17 cellular contexts compared by ENCODE assay signal in genomic region chr21:42189860-42190491, GRCh38. TPM values are rescaled to one million over a fixed set of nuclear protein-coding genes. Genes with fewer than 3 reads are reported as not detected.
DNase-seq lines count a peak whose midpoint lies in the region; ATAC-seq and TF ChIP-seq lines count a peak whose summit lies in the region.
"Had no signal": no experiment of that assay in that cellular context is flagged by ENCODE, and none has a peak within 500 bp of the region (broad histone marks: within the 10 kb centered on the region; RNA-seq: fewer than 3 reads in every experiment).

No MANE protein-coding gene starts in this region.

- peak; percentile 33 for DNase-seq in stimulated activated CD4-positive, alpha-beta T cell treated with anti-CD3 and anti-CD28 coated beads, Interleukin-15, amount 100 ng/mL, for 24 hours
- DNase-seq in stimulated activated CD4-positive, alpha-beta T cell treated with anti-CD3 and anti-CD28 coated beads, Interleukin-12 subunit alpha, Interleukin-12 subunit beta, amount 100 ng/mL, for 4 hours: no peak
- peak; percentile 72 for DNase-seq in activated CD8-positive, alpha-beta T cell treated with anti-CD3 and anti-CD28 coated beads for 36 hours
- DNase-seq in esophagus muscularis mucosa (ENCODE audit: extremely low spot score) (peak; percentile 78), tibial nerve (ENCODE audit: low spot score in 2 of 2) (no peak), MG63 (no peak)
- DNase-seq: activated CD4-positive, CD25-positive, alpha-beta regulatory T cell; HFFc6; NCI-H1694; NCI-H526 treated with DMSO at 0.1 percent for 48 hours; SW 1271 had no signal

- peak; percentile 57 for ATAC-seq in activated CD8-positive, alpha-beta T cell treated with anti-CD3 and anti-CD28 coated beads for 36 hours
- no peak for ATAC-seq in GM21825 (IDR thresholded peaks at IDR 0.05; ENCODE audit: unreplicated experiment)
- ATAC-seq in GM21381 (IDR thresholded peaks at IDR 0.05; ENCODE audit: unreplicated experiment): no peak

- H3K4me1 ChIP-seq in esophagus muscularis mucosa (peaks cover 5 to 15% (median 11%) of the 10 kb centered on the region in 4 donors), tibial nerve (peaks cover 0 to 27% (median 10%) of the 10 kb centered on the region in 4 donors)

- H3K4me1 Mint-ChIP-seq in activated CD8-positive, alpha-beta T cell treated with anti-CD3 and anti-CD28 coated beads for 36 hours (ENCODE audit: low read depth): peaks cover 80% of the 10 kb centered on the region

- TF ChIP-seq EP300 in esophagus muscularis mucosa (IDR thresholded peaks at IDR 0.05) (no peak), tibial nerve (IDR thresholded peaks at IDR 0.05) (no peak)

- CTCF ChIA-PET in activated CD8-positive, alpha-beta T cell treated with anti-CD3 and anti-CD28 coated beads for 36 hours (lab: Charles Lee): interaction anchor here (1.8 to 2.6 kb wide), 4 partner anchors 30 to 70 kb away, joined by 5 to 15 read pairs (median 10); no protein-coding TSS in a partner anchor

- 70% methylated on average over 8 of the region's 11 CpGs for WGBS in esophagus muscularis mucosa
- WGBS in tibial nerve, 2 donors: 78 to 86% methylated on average over 10 to 11 of the region's 11 CpGs

- TF ChIP-seq CTCF in activated CD8-positive, alpha-beta T cell treated with anti-CD3 and anti-CD28 coated beads for 36 hours (IDR thresholded peaks at IDR 0.05): no peak
- TF ChIP-seq CTCF in esophagus muscularis mucosa (IDR thresholded peaks at IDR 0.05) (no peak), tibial nerve (IDR thresholded peaks at IDR 0.05) (no peak)

- no peak for TF ChIP-seq POLR2A in esophagus muscularis mucosa (IDR thresholded peaks at IDR 0.05; ENCODE audit: low read depth)
- no peak for TF ChIP-seq POLR2A in tibial nerve (IDR thresholded peaks at IDR 0.05)

- no peak overlapping the region for H3K4me3 Mint-ChIP-seq in activated CD8-positive, alpha-beta T cell treated with anti-CD3 and anti-CD28 coated beads for 36 hours
- H3K4me3 Mint-ChIP-seq: HFFc6, mesothelial cell of epicardium had no signal

- POLR2A ChIA-PET in activated CD8-positive, alpha-beta T cell treated with anti-CD3 and anti-CD28 coated beads for 36 hours (lab: Charles Lee): interaction anchor here (0.9 to 3.4 kb wide), 3 partner anchors 9 to 48 kb away, joined by 3 to 25 read pairs (median 22); no protein-coding TSS in a partner anchor

- H3K27me3 ChIP-seq in esophagus muscularis mucosa (peaks cover 0 to 11% (median 0%) of the 10 kb centered on the region in 4 donors), tibial nerve (no peaks in the 10 kb centered on the region), MG63 (no peaks in the 10 kb centered on the region)

- intact Hi-C loops in activated CD8-positive, alpha-beta T cell treated with anti-CD3 and anti-CD28 coated beads for 36 hours (cut with micrococcal nuclease): loop anchor here (5.0 kb wide), 1 partner anchor 47 kb away; no protein-coding TSS in a partner anchor
- intact Hi-C loops in esophagus muscularis mucosa (cut with DNase I): no loop called here

- H3K9me3 Mint-ChIP-seq in activated CD8-positive, alpha-beta T cell treated with anti-CD3 and anti-CD28 coated beads for 36 hours: peaks cover 12% of the 10 kb centered on the region

- H3K9me3 ChIP-seq in esophagus muscularis mucosa (no peaks in the 10 kb centered on the region), tibial nerve (no peaks in the 10 kb centered on the region), MG63 (no peaks in the 10 kb centered on the region)
- H3K9me3 ChIP-seq: thoracic aorta had no signal

- no peaks in the 10 kb centered on the region for H3K36me3 ChIP-seq in esophagus muscularis mucosa
- no peaks in the 10 kb centered on the region for H3K36me3 ChIP-seq in tibial nerve
- no peaks in the 10 kb centered on the region for H3K36me3 ChIP-seq in MG63
- H3K36me3 ChIP-seq: thoracic aorta had no signal

- peak overlapping the region; percentile 37 for H3K27ac Mint-ChIP-seq in activated CD8-positive, alpha-beta T cell treated with anti-CD3 and anti-CD28 coated beads for 36 hours
- H3K27ac Mint-ChIP-seq: HFFc6, mesothelial cell of epicardium had no signal

- H3K36me3 Mint-ChIP-seq in activated CD8-positive, alpha-beta T cell treated with anti-CD3 and anti-CD28 coated beads for 36 hours (ENCODE audit: low read depth): peaks cover 8% of the 10 kb centered on the region
- H3K36me3 Mint-ChIP-seq: mesothelial cell of epicardium had no signal

- H3K4me3 ChIP-seq in esophagus muscularis mucosa: no peak overlapping the region
- no peak overlapping the region for H3K4me3 ChIP-seq in tibial nerve
- no peak overlapping the region for H3K4me3 ChIP-seq in MG63
- H3K4me3 ChIP-seq: smooth muscle cell, thoracic aorta had no signal

- no peaks in the 10 kb centered on the region for H3K27me3 Mint-ChIP-seq in activated CD8-positive, alpha-beta T cell treated with anti-CD3 and anti-CD28 coated beads for 36 hours

- H3K27ac ChIP-seq in esophagus muscularis mucosa (replicated peaks in 1 of 4) (no peak overlapping the region), tibial nerve (peak overlapping the region in 3 of 4 donors; percentile 32 to 74 (median 56))
- H3K27ac ChIP-seq: thoracic aorta had no signal

RNA-seq across cellular contexts. Expression of gene ABCG1, which starts 29.0 kb away (rescaled TPM):
- total RNA-seq in activated CD8-positive, alpha-beta T cell treated with anti-CD3 and anti-CD28 coated beads for 36 hours: 10 to 100 TPM; 12.1 to 12.7 TPM
- 10 to 100 TPM; 16.1 to 25.9 (median 20.0) TPM for total RNA-seq in esophagus muscularis mucosa
- 10 to 100 TPM; 10.5 to 32.8 (median 18.6) TPM for total RNA-seq in tibial nerve
- total RNA-seq in MG63 (2014; rRNA removed; shearing (Covaris generic); ENCODE audit: low replicate concordance): 0.82 and 1.9 TPM in 2 replicates
- total RNA-seq: epithelial cell of proximal tubule, HFFc6 had no signal

Comparison
In these comparisons a context has a peak if more than half of its experiments do, and no peak if none do; other contexts are left out.
1. DNase-seq: peak in stimulated activated CD4-positive, alpha-beta T cell treated with anti-CD3 and anti-CD28 coated beads, Interleukin-15, amount 100 ng/mL, for 24 hours (single experiment), activated CD8-positive, alpha-beta T cell treated with anti-CD3 and anti-CD28 coated beads for 36 hours (single experiment) and esophagus muscularis mucosa (single experiment); none in stimulated activated CD4-positive, alpha-beta T cell treated with anti-CD3 and anti-CD28 coated beads, Interleukin-12 subunit alpha, Interleukin-12 subunit beta, amount 100 ng/mL, for 4 hours (single experiment), tibial nerve (0 of 2) and MG63 (single experiment).
2. H3K27ac ChIP-seq: peak in tibial nerve (3 of 4); none in esophagus muscularis mucosa (0 of 4).